ENCODE assay signal across 10 cellular contexts in genomic region chr19:54160948-54161347, GRCh38.
DNase-seq lines count a peak whose midpoint lies in the region; ATAC-seq and TF ChIP-seq lines count a peak whose summit lies in the region.
"Had no signal": no experiment of that assay in that cellular context is flagged by ENCODE, and none has a peak within 500 bp of the region (broad histone marks: within the 10 kb centered on the region; RNA-seq: fewer than 3 reads in every experiment).

No MANE protein-coding gene starts in this region.

- H3K4me1 ChIP-seq in muscle layer of duodenum (ENCODE audit: control insufficient read depth in 1 of 2, insufficient read depth in 2 of 2, low read length in 2 of 2): peaks cover 14 to 38% of the 10 kb centered on the region in 2 donors

- H3K27ac ChIP-seq in C4-2B: peak overlapping the region; percentile 88
- H3K27ac ChIP-seq in HL-60 (replicated peaks): peak overlapping the region; percentile 90
- H3K27ac ChIP-seq in muscle layer of duodenum (ENCODE audit: low read length): no peak overlapping the region

- H3K27me3 ChIP-seq in HL-60 (ENCODE audit: insufficient read depth, poor library complexity, severe bottlenecking) (peaks cover 2% of the 10 kb centered on the region), muscle layer of duodenum (ENCODE audit: low read depth, low read length) (no peaks in the 10 kb centered on the region)

- TF ChIP-seq CTCF in C4-2B (conservative IDR thresholded peaks at IDR 0.05) (no peak), HL-60 (IDR thresholded peaks at IDR 0.05; ENCODE audit: insufficient read depth, low read length) (no peak), astrocyte of the cerebellum (IDR thresholded peaks at IDR 0.05; ENCODE audit: low read depth, low read length, missing control alignments) (no peak)

- no peaks in the 10 kb centered on the region for H3K9me3 ChIP-seq in muscle layer of duodenum (ENCODE audit: control insufficient read depth in 1 of 2, low read length in 2 of 2)

- DNase-seq in HL-60 (ENCODE audit: low read depth in 1 of 2, low spot score in 1 of 2) (no peak), astrocyte of the cerebellum (ENCODE audit: low read depth) (no peak), SKM-1 treated with dmso at 0.1 percent for 144 hours (lab: John Stamatoyannopoulos, UW; ENCODE audit: unreplicated experiment) (no peak), NCI-H1436 treated with DMSO at 0.1 percent for 48 hours (lab: John Stamatoyannopoulos, UW) (no peak)
- DNase-seq in stimulated activated CD8-positive, alpha-beta memory T cell treated with anti-CD3 and anti-CD28 coated beads, Interleukin-4, amount 100 ng/mL, for 48 hours: no peak
- DNase-seq: head of caudate nucleus, SIG-M5 had no signal

- no peak for ATAC-seq in GM19467 (IDR thresholded peaks at IDR 0.05; ENCODE audit: unreplicated experiment)

- in situ Hi-C loops in astrocyte of the cerebellum (cut with HindIII; ENCODE audit: low sequenced_read_pairs): no loop called here

- peaks cover 6 to 20% of the 10 kb centered on the region in 2 donors for H3K36me3 ChIP-seq in muscle layer of duodenum (ENCODE audit: control insufficient read depth in 1 of 2, insufficient read depth in 2 of 2, low read length in 2 of 2)

- peak overlapping the region; percentile 52 for H3K4me3 ChIP-seq in HL-60 (replicated peaks; ENCODE audit: insufficient read depth, low read length)
- peak overlapping the region; percentile 67 for H3K4me3 ChIP-seq in astrocyte of the cerebellum (ENCODE audit: low read depth, low read length)
- peak overlapping the region; percentile 81 to 83 for H3K4me3 ChIP-seq in muscle layer of duodenum (ENCODE audit: low read depth in 1 of 2, low read length in 2 of 2)
